In genomic region chr3:172143060-172143451, GRCh38 we compare ENCODE assay signal across 1 cellular context.
TF ChIP-seq lines count a peak whose summit lies in the region.

No MANE protein-coding gene starts in this region.

TF ChIP-seq in GM12878, 131 proteins besides CTCF, POLR2A, EP300 and RAD21 (continued from another document):
- no peak for TF ChIP-seq KDM1A (IDR thresholded peaks at IDR 0.05; ENCODE audit: borderline replicate concordance)
TF ChIP-seq in GM12878: peak in this region for 7.
